In genomic region chr3:19931767-19932188, GRCh38 we compare ENCODE assay signal across 1 cellular context.
TF ChIP-seq lines count a peak whose summit lies in the region.

No MANE protein-coding gene starts in this region.

TF ChIP-seq in K562, 482 proteins besides CTCF, POLR2A, EP300 and RAD21 (continued from another document):
- TF ChIP-seq UBTF (IDR thresholded peaks at IDR 0.05; ENCODE audit: borderline replicate concordance in 1 of 2, low read depth in 2 of 2, low read length in 2 of 2) (no peak), MCM7 (IDR thresholded peaks at IDR 0.05) (no peak), CBFB (CRISPR knock-in tag; IDR thresholded peaks at IDR 0.05) (no peak), ZNF324 (CRISPR knock-in tag; IDR thresholded peaks at IDR 0.05) (no peak), ZNF518B (CRISPR knock-in tag; IDR thresholded peaks at IDR 0.05) (no peak), KLF10 (CRISPR knock-in tag; IDR thresholded peaks at IDR 0.05) (no peak), CBX2 (IDR thresholded peaks at IDR 0.05; ENCODE audit: insufficient read depth, low read length, poor library complexity, severe bottlenecking) (no peak), PRMT5 (CRISPR knock-in tag; IDR thresholded peaks at IDR 0.05) (no peak)
